In the genomic region with DNA sequence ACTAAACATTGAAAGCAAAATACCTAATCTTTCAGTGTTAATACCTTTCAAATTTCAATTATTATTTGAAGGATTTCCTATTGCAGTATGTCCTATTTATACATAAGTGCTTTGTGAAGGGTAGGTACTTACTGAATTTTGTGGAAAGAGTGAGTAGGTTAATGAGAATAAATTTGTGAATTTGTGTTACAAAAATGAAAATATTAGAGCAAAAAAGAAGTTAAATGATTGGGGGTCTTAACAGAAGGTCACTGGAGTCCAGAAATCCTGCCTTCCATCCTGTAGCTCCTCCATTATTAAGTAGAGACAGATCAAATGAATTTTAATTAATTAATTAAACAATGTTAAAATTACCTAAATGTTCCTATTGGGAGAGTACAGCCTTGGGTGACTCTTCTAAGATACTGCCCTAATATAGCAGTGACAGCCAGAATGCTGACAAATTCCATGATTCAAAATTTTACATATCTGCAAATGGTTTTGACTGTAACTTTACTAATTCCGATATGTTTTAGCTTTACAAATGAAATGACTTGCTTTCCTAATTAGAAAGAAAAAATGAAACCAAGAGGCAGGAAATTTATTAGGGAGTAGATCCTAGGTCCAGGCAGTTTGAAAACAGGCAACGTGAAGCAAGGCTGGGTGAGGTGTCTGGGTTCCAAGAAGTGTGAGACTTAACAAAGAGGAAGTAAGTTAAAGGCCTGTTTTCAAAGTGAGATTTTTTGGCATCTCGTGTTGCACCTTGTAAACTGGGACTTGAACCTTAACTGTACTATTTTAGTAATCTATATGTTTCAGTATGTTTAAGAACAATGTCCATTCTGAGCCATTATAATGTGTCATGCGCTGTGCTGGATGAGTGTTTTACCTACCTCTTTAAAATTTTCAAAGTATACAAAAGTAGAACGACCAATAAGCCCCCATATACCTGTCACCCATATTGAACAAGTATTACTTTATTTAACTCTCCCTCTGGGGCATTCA, we compare ENCODE assay signal across 1 cellular context.
A peak's percentile ranks its signal among the peaks of the same experiment; 100 is the strongest.
TF ChIP-seq lines count a peak whose summit lies in the region.

No MANE protein-coding gene starts in this region.

TF ChIP-seq in K562, 482 proteins besides CTCF, POLR2A, EP300 and RAD21 (continued from another document and continues in another):
- TF ChIP-seq, protein P1, sequence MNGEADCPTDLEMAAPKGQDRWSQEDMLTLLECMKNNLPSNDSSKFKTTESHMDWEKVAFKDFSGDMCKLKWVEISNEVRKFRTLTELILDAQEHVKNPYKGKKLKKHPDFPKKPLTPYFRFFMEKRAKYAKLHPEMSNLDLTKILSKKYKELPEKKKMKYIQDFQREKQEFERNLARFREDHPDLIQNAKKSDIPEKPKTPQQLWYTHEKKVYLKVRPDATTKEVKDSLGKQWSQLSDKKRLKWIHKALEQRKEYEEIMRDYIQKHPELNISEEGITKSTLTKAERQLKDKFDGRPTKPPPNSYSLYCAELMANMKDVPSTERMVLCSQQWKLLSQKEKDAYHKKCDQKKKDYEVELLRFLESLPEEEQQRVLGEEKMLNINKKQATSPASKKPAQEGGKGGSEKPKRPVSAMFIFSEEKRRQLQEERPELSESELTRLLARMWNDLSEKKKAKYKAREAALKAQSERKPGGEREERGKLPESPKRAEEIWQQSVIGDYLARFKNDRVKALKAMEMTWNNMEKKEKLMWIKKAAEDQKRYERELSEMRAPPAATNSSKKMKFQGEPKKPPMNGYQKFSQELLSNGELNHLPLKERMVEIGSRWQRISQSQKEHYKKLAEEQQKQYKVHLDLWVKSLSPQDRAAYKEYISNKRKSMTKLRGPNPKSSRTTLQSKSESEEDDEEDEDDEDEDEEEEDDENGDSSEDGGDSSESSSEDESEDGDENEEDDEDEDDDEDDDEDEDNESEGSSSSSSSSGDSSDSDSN (IDR thresholded peaks at IDR 0.05; ENCODE audit: borderline replicate concordance in 1 of 2, low read depth in 2 of 2, low read length in 2 of 2), result 0 out of 4 replicates have a peak, but pooled peaks of 1 of the 2 experiments have one; percentile 34
- TF ChIP-seq NCOA1 (IDR thresholded peaks at IDR 0.05; ENCODE audit: low read depth) (0 out of 2 replicates have a peak, but pooled peaks have one; percentile 54), DACH1 (IDR thresholded peaks at IDR 0.05; ENCODE audit: partially characterized antibody) (no peak), SRF (CRISPR knock-in tag; IDR thresholded peaks at IDR 0.05) (peak in 1 of 2 experiments; percentile 92; a peak in 3 of 4 replicates), FOSL1 (tag; conservative IDR thresholded peaks at IDR 0.05) (peak; percentile 29), ZNF143 (CRISPR knock-in tag; IDR thresholded peaks at IDR 0.05) (no peak), ZNF274 (IDR thresholded peaks at IDR 0.05; ENCODE audit: borderline replicate concordance, low read depth, low read length) (no peak), ZNF699 (CRISPR knock-in tag; IDR thresholded peaks at IDR 0.05; ENCODE audit: insufficient replicate concordance) (peak; percentile 59), TBL1XR1 (IDR thresholded peaks at IDR 0.05; ENCODE audit: low read length in 2 of 2) (peak in 1 of 2 experiments; percentile 60; a peak in 1 of 4 replicates), ZFP1 (CRISPR knock-in tag; IDR thresholded peaks at IDR 0.05) (0 out of 2 replicates have a peak, but pooled peaks have one; percentile 26), ZNF41 (CRISPR knock-in tag; conservative IDR thresholded peaks at IDR 0.05) (0 out of 2 replicates have a peak, but pooled peaks have one; percentile 50)
- TF ChIP-seq, protein P2, sequence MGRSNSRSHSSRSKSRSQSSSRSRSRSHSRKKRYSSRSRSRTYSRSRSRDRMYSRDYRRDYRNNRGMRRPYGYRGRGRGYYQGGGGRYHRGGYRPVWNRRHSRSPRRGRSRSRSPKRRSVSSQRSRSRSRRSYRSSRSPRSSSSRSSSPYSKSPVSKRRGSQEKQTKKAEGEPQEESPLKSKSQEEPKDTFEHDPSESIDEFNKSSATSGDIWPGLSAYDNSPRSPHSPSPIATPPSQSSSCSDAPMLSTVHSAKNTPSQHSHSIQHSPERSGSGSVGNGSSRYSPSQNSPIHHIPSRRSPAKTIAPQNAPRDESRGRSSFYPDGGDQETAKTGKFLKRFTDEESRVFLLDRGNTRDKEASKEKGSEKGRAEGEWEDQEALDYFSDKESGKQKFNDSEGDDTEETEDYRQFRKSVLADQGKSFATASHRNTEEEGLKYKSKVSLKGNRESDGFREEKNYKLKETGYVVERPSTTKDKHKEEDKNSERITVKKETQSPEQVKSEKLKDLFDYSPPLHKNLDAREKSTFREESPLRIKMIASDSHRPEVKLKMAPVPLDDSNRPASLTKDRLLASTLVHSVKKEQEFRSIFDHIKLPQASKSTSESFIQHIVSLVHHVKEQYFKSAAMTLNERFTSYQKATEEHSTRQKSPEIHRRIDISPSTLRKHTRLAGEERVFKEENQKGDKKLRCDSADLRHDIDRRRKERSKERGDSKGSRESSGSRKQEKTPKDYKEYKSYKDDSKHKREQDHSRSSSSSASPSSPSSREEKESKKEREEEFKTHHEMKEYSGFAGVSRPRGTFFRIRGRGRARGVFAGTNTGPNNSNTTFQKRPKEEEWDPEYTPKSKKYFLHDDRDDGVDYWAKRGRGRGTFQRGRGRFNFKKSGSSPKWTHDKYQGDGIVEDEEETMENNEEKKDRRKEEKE (IDR thresholded peaks at IDR 0.05; ENCODE audit: borderline replicate concordance in 1 of 2, control insufficient read depth in 1 of 2, low read depth in 2 of 2, low read length in 1 of 2), result no peak
- TF ChIP-seq, protein P3, sequence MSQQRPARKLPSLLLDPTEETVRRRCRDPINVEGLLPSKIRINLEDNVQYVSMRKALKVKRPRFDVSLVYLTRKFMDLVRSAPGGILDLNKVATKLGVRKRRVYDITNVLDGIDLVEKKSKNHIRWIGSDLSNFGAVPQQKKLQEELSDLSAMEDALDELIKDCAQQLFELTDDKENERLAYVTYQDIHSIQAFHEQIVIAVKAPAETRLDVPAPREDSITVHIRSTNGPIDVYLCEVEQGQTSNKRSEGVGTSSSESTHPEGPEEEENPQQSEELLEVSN (IDR thresholded peaks at IDR 0.05; ENCODE audit: borderline replicate concordance in 1 of 2, extremely low read depth in 1 of 2, insufficient read depth in 1 of 2, insufficient read length in 1 of 2, low read depth in 1 of 2, low read length in 1 of 2, poor library complexity in 1 of 2, severe bottlenecking in 1 of 2), result peak in 1 of 2 experiments; percentile 28
- TF ChIP-seq, protein P4, sequence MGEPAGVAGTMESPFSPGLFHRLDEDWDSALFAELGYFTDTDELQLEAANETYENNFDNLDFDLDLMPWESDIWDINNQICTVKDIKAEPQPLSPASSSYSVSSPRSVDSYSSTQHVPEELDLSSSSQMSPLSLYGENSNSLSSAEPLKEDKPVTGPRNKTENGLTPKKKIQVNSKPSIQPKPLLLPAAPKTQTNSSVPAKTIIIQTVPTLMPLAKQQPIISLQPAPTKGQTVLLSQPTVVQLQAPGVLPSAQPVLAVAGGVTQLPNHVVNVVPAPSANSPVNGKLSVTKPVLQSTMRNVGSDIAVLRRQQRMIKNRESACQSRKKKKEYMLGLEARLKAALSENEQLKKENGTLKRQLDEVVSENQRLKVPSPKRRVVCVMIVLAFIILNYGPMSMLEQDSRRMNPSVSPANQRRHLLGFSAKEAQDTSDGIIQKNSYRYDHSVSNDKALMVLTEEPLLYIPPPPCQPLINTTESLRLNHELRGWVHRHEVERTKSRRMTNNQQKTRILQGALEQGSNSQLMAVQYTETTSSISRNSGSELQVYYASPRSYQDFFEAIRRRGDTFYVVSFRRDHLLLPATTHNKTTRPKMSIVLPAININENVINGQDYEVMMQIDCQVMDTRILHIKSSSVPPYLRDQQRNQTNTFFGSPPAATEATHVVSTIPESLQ (CRISPR knock-in tag; IDR thresholded peaks at IDR 0.05), result peak; percentile 83; the same call in 1 of the 2 replicates
- TF ChIP-seq, protein P5, sequence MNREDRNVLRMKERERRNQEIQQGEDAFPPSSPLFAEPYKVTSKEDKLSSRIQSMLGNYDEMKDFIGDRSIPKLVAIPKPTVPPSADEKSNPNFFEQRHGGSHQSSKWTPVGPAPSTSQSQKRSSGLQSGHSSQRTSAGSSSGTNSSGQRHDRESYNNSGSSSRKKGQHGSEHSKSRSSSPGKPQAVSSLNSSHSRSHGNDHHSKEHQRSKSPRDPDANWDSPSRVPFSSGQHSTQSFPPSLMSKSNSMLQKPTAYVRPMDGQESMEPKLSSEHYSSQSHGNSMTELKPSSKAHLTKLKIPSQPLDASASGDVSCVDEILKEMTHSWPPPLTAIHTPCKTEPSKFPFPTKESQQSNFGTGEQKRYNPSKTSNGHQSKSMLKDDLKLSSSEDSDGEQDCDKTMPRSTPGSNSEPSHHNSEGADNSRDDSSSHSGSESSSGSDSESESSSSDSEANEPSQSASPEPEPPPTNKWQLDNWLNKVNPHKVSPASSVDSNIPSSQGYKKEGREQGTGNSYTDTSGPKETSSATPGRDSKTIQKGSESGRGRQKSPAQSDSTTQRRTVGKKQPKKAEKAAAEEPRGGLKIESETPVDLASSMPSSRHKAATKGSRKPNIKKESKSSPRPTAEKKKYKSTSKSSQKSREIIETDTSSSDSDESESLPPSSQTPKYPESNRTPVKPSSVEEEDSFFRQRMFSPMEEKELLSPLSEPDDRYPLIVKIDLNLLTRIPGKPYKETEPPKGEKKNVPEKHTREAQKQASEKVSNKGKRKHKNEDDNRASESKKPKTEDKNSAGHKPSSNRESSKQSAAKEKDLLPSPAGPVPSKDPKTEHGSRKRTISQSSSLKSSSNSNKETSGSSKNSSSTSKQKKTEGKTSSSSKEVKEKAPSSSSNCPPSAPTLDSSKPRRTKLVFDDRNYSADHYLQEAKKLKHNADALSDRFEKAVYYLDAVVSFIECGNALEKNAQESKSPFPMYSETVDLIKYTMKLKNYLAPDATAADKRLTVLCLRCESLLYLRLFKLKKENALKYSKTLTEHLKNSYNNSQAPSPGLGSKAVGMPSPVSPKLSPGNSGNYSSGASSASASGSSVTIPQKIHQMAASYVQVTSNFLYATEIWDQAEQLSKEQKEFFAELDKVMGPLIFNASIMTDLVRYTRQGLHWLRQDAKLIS (CRISPR knock-in tag; IDR thresholded peaks at IDR 0.05), result 0 out of 2 replicates have a peak, but pooled peaks have one; percentile 42
- TF ChIP-seq, protein P6, sequence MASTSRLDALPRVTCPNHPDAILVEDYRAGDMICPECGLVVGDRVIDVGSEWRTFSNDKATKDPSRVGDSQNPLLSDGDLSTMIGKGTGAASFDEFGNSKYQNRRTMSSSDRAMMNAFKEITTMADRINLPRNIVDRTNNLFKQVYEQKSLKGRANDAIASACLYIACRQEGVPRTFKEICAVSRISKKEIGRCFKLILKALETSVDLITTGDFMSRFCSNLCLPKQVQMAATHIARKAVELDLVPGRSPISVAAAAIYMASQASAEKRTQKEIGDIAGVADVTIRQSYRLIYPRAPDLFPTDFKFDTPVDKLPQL (IDR thresholded peaks at IDR 0.05; ENCODE audit: extremely low read depth, insufficient read length), result peak; percentile 16
- TF ChIP-seq, protein P7, sequence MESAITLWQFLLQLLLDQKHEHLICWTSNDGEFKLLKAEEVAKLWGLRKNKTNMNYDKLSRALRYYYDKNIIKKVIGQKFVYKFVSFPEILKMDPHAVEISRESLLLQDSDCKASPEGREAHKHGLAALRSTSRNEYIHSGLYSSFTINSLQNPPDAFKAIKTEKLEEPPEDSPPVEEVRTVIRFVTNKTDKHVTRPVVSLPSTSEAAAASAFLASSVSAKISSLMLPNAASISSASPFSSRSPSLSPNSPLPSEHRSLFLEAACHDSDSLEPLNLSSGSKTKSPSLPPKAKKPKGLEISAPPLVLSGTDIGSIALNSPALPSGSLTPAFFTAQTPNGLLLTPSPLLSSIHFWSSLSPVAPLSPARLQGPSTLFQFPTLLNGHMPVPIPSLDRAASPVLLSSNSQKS (CRISPR knock-in tag; IDR thresholded peaks at IDR 0.05), result 0 out of 2 replicates have a peak, but pooled peaks have one; percentile 36
- TF ChIP-seq, protein P8, sequence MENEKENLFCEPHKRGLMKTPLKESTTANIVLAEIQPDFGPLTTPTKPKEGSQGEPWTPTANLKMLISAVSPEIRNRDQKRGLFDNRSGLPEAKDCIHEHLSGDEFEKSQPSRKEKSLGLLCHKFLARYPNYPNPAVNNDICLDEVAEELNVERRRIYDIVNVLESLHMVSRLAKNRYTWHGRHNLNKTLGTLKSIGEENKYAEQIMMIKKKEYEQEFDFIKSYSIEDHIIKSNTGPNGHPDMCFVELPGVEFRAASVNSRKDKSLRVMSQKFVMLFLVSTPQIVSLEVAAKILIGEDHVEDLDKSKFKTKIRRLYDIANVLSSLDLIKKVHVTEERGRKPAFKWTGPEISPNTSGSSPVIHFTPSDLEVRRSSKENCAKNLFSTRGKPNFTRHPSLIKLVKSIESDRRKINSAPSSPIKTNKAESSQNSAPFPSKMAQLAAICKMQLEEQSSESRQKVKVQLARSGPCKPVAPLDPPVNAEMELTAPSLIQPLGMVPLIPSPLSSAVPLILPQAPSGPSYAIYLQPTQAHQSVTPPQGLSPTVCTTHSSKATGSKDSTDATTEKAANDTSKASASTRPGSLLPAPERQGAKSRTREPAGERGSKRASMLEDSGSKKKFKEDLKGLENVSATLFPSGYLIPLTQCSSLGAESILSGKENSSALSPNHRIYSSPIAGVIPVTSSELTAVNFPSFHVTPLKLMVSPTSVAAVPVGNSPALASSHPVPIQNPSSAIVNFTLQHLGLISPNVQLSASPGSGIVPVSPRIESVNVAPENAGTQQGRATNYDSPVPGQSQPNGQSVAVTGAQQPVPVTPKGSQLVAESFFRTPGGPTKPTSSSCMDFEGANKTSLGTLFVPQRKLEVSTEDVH (IDR thresholded peaks at IDR 0.05; ENCODE audit: low read depth, partially characterized antibody), result peak; percentile 55
- TF ChIP-seq, protein P9, sequence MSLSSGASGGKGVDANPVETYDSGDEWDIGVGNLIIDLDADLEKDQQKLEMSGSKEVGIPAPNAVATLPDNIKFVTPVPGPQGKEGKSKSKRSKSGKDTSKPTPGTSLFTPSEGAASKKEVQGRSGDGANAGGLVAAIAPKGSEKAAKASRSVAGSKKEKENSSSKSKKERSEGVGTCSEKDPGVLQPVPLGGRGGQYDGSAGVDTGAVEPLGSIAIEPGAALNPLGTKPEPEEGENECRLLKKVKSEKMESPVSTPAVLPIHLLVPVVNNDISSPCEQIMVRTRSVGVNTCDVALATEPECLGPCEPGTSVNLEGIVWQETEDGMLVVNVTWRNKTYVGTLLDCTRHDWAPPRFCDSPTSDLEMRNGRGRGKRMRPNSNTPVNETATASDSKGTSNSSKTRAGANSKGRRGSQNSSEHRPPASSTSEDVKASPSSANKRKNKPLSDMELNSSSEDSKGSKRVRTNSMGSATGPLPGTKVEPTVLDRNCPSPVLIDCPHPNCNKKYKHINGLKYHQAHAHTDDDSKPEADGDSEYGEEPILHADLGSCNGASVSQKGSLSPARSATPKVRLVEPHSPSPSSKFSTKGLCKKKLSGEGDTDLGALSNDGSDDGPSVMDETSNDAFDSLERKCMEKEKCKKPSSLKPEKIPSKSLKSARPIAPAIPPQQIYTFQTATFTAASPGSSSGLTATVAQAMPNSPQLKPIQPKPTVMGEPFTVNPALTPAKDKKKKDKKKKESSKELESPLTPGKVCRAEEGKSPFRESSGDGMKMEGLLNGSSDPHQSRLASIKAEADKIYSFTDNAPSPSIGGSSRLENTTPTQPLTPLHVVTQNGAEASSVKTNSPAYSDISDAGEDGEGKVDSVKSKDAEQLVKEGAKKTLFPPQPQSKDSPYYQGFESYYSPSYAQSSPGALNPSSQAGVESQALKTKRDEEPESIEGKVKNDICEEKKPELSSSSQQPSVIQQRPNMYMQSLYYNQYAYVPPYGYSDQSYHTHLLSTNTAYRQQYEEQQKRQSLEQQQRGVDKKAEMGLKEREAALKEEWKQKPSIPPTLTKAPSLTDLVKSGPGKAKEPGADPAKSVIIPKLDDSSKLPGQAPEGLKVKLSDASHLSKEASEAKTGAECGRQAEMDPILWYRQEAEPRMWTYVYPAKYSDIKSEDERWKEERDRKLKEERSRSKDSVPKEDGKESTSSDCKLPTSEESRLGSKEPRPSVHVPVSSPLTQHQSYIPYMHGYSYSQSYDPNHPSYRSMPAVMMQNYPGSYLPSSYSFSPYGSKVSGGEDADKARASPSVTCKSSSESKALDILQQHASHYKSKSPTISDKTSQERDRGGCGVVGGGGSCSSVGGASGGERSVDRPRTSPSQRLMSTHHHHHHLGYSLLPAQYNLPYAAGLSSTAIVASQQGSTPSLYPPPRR (CRISPR knock-in tag; IDR thresholded peaks at IDR 0.05; ENCODE audit: borderline replicate concordance), result no peak
